Comparison of ENCODE assay signal across 11 cellular contexts in the genomic region with DNA sequence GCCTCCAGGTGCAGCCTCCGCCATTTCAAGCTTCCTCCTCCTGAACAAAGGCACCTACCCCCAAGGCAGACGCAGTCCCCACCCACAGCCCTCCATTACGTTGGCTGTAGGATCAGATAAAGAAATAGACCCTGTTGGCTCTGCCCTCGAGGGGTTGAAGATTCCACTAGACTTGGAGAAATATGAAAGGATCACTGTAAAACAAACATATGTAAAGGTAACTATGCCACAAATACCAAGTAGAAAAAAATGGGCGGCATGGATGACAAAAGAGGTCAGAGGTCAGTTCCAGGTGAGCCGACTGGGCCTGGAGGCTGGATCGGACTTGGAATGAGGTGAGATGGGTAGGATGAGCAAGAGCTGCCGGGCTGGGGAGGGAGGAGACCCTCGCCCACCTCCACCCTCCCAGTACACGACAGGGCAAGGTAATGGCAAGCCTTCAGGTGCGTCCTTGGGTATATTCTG.
A peak's percentile ranks its signal among the peaks of the same experiment; 100 is the strongest.
DNase-seq lines count a peak whose midpoint lies in the region; ATAC-seq and TF ChIP-seq lines count a peak whose summit lies in the region.
"Had no signal": no experiment of that assay in that cellular context is flagged by ENCODE, and none has a peak within 500 bp of the region (broad histone marks: within the 10 kb centered on the region; RNA-seq: fewer than 3 reads in every experiment).

No MANE protein-coding gene starts in this region.

- POLR2A ChIA-PET in CD4-positive, alpha-beta memory T cell (lab: Charles Lee; ENCODE audit: partially characterized antibody), result interaction anchor here (0.8 to 4.8 kb wide), 8 partner anchors 9 to 61 kb away, joined by 3 to 78 read pairs (median 14); no protein-coding TSS in a partner anchor

- H3K36me3 ChIP-seq in CD4-positive, alpha-beta memory T cell (ENCODE audit: insufficient read depth, low read length), result no peaks in the 10 kb centered on the region
- H3K36me3 ChIP-seq in esophagus squamous epithelium (peaks cover 0 to 51% (median under 1%) of the 10 kb centered on the region in 3 donors), ovary (no peaks in the 10 kb centered on the region)

- no peaks in the 10 kb centered on the region for H3K27me3 ChIP-seq in CD4-positive, alpha-beta memory T cell (ENCODE audit: insufficient read depth, low read length)
- H3K27me3 ChIP-seq in esophagus squamous epithelium, result no peaks in the 10 kb centered on the region
- no peaks in the 10 kb centered on the region for H3K27me3 ChIP-seq in ovary

- no peak for TF ChIP-seq EP300 in ovary (IDR thresholded peaks at IDR 0.05)

- TF ChIP-seq CTCF in esophagus squamous epithelium (IDR thresholded peaks at IDR 0.05), result no peak
- TF ChIP-seq CTCF in ovary (IDR thresholded peaks at IDR 0.05), result no peak

- no peaks in the 10 kb centered on the region for H3K27me3 Mint-ChIP-seq in CD4-positive, alpha-beta memory T cell
- H3K27me3 Mint-ChIP-seq in T-helper 17 cell, result no peaks in the 10 kb centered on the region

- peak overlapping the region; percentile 57 to 91 (median 80) for H3K27ac Mint-ChIP-seq in CD4-positive, alpha-beta memory T cell
- H3K27ac Mint-ChIP-seq in T-helper 17 cell, result peak overlapping the region; percentile 10

- H3K4me1 Mint-ChIP-seq in CD4-positive, alpha-beta memory T cell, result peaks cover 16 to 51% (median 32%) of the 10 kb centered on the region in 4 donors
- H3K4me1 Mint-ChIP-seq in T-helper 17 cell, result peaks cover 34% of the 10 kb centered on the region

- WGBS in esophagus squamous epithelium, 2 donors, result 75 to 78% methylated on average over 10 to 11 of the region's 11 CpGs
- WGBS in ovary, 3 donors, result 69 to 76% (median 71%) methylated on average over 11 of the region's 11 CpGs

- TF ChIP-seq POLR2A in esophagus squamous epithelium (IDR thresholded peaks at IDR 0.05), result no peak
- TF ChIP-seq POLR2A in ovary (IDR thresholded peaks at IDR 0.05), result no peak

- H3K4me3 ChIP-seq in CD4-positive, alpha-beta memory T cell (ENCODE audit: low read length in 2 of 2), result no peak overlapping the region
- H3K4me3 ChIP-seq in esophagus squamous epithelium (peak overlapping the region in 3 of 4 donors; percentile 60 to 78 (median 78)), ovary (no peak overlapping the region)

- H3K4me3 Mint-ChIP-seq in CD4-positive, alpha-beta memory T cell, result peak overlapping the region; percentile 73 to 82 (median 79)
- H3K4me3 Mint-ChIP-seq in T-helper 17 cell, result peak overlapping the region; percentile 85

- no peaks in the 10 kb centered on the region for H3K9me3 ChIP-seq in CD4-positive, alpha-beta memory T cell (ENCODE audit: control insufficient read depth in 1 of 2, low read length in 2 of 2)
- no peaks in the 10 kb centered on the region for H3K9me3 ChIP-seq in T-helper 17 cell (ENCODE audit: control insufficient read depth, low read length, poor library complexity, severe bottlenecking)
- no peaks in the 10 kb centered on the region for H3K9me3 ChIP-seq in esophagus squamous epithelium
- no peaks in the 10 kb centered on the region for H3K9me3 ChIP-seq in ovary

- H3K36me3 Mint-ChIP-seq in CD4-positive, alpha-beta memory T cell, result peaks cover 7 to 33% of the 10 kb centered on the region in 2 donors
- H3K36me3 Mint-ChIP-seq in T-helper 17 cell (ENCODE audit: low read depth), result peaks cover 12% of the 10 kb centered on the region

- intact Hi-C loops in CD4-positive, alpha-beta memory T cell (cut with micrococcal nuclease), result loop anchor here (2.0 to 5.0 kb wide), 2 partner anchors 34 to 36 kb away; no protein-coding TSS in a partner anchor
- intact Hi-C loops in esophagus squamous epithelium (cut with DNase I) (no loop called here), ovary (cut with DNase I) (no loop called here)

- ATAC-seq in T-helper 17 cell (no peak), HG02759 (IDR thresholded peaks at IDR 0.05; ENCODE audit: unreplicated experiment) (no peak)

- H3K9me3 Mint-ChIP-seq in CD4-positive, alpha-beta memory T cell, result peaks cover 0 to 1% (median 0%) of the 10 kb centered on the region in 8 donors

- peaks cover 19% of the 10 kb centered on the region for H3K4me1 ChIP-seq in CD4-positive, alpha-beta memory T cell (ENCODE audit: insufficient read depth, low read length)
- H3K4me1 ChIP-seq in esophagus squamous epithelium (peaks cover 11 to 45% (median 14%) of the 10 kb centered on the region in 3 donors), ovary (ENCODE audit: insufficient read depth) (peaks cover 19% of the 10 kb centered on the region)

- no peak for DNase-seq in CD4-positive, alpha-beta memory T cell
- DNase-seq in T-helper 17 cell (no peak), esophagus squamous epithelium (lab: John Stamatoyannopoulos, UW) (no peak), ovary (no peak), anterior cingulate cortex (lab: John Stamatoyannopoulos, UW) (no peak), kidney tubule cell (ENCODE audit: low spot score) (no peak)
- DNase-seq in stimulated activated CD4-positive, alpha-beta T cell treated with anti-CD3 and anti-CD28 coated beads, Interleukin-15, amount 100 ng/mL, for 24 hours, result no peak
- DNase-seq: GDM1, NCI-H510A, T-helper 9 cell had no signal

- CTCF ChIA-PET in CD4-positive, alpha-beta memory T cell (lab: Charles Lee; ENCODE audit: partially characterized antibody), result interaction anchor here (1.1 to 4.2 kb wide), 5 partner anchors 14 to 60 kb away, joined by 3 to 22 read pairs (median 7); no protein-coding TSS in a partner anchor

- peak overlapping the region; percentile 59 for H3K27ac ChIP-seq in CD4-positive, alpha-beta memory T cell (ENCODE audit: low read depth, low read length)
- H3K27ac ChIP-seq in esophagus squamous epithelium (peak overlapping the region in 2 of 4 donors; percentile 79 to 89), ovary (peak overlapping the region; percentile 90 to 98)

Comparison
In these comparisons a context has a peak if more than half of its experiments do, and no peak if none do; other contexts are left out.
1. H3K4me3 ChIP-seq: peak in esophagus squamous epithelium (3 of 4); none in CD4-positive, alpha-beta memory T cell (0 of 2) and ovary (single experiment).